Comparison of ENCODE assay signal across 9 cellular contexts in genomic region chr19:12868540-12869112, GRCh38.
DNase-seq lines count a peak whose midpoint lies in the region; ATAC-seq, FAIRE-seq and TF ChIP-seq lines count a peak whose summit lies in the region.
"Had no signal": no experiment of that assay in that cellular context is flagged by ENCODE, and none has a peak within 500 bp of the region (broad histone marks: within the 10 kb centered on the region; RNA-seq: fewer than 3 reads in every experiment).

No MANE protein-coding gene starts in this region.

- no peak for TF ChIP-seq POLR2A in erythroblast (IDR thresholded peaks at IDR 0.05; ENCODE audit: low read length)

- no peak for TF ChIP-seq CTCF in D721Med (IDR thresholded peaks at IDR 0.05; ENCODE audit: insufficient read depth, missing control alignments)
- TF ChIP-seq CTCF in HEK293 (tag by site-specific recombination; IDR thresholded peaks at IDR 0.05): no peak

- H3K4me3 ChIP-seq in HEK293 (ENCODE audit: low read depth, low read length): no peak overlapping the region

- H3K36me3 ChIP-seq in HEK293 (ENCODE audit: control insufficient read depth in 2 of 2, insufficient read depth in 1 of 2, low read length in 2 of 2): peaks cover 0 to 13% of the 10 kb centered on the region in 2 experiments; a peak in 2 of 3 replicates

- no peak for FAIRE-seq in D721Med (lab: Jason Lieb, UNC)
- FAIRE-seq: endometrium had no signal

- ATAC-seq in GM21529 (IDR thresholded peaks at IDR 0.05; ENCODE audit: unreplicated experiment): no peak

- CTCF ChIA-PET in HEK293 (lab: Yijun Ruan, JAX): no interaction called here

- H3K27ac ChIP-seq in HEK293 (ENCODE audit: extremely low read depth, low read depth, low read length): no peak overlapping the region
- H3K27ac ChIP-seq: parathyroid adenoma, WERI-Rb-1 had no signal

- peaks cover 4% of the 10 kb centered on the region for H3K4me1 ChIP-seq in HEK293 (ENCODE audit: control insufficient read depth, insufficient read depth, low read length)
- H3K4me1 ChIP-seq: parathyroid adenoma had no signal

- no peaks in the 10 kb centered on the region for H3K9me3 ChIP-seq in HEK293 (ENCODE audit: control insufficient read depth, insufficient read depth, low read depth, low read length)

- POLR2A ChIA-PET in HEK293 (lab: Yijun Ruan, JAX): no interaction called here

- peak; percentile 18 for DNase-seq in D721Med (ENCODE audit: insufficient read length, low spot score)
- DNase-seq in erythroblast (lab: John Stamatoyannopoulos, UW): peak; percentile 38 to 49
- no peak for DNase-seq in T1000 (lab: John Stamatoyannopoulos, UW)
- no peak for DNase-seq in NCI-H1048 (lab: John Stamatoyannopoulos, UW)
- DNase-seq: WERI-Rb-1 had no signal

TF ChIP-seq in HEK293, 187 proteins besides CTCF, POLR2A, EP300 and RAD21:
- peak; percentile 95 for TF ChIP-seq ZFP69B (tag by site-specific recombination; IDR thresholded peaks at IDR 0.05)
- TF ChIP-seq PATZ1 (tag by site-specific recombination; IDR thresholded peaks at IDR 0.05): 0 out of 2 replicates have a peak, but pooled peaks have one; percentile 14
- no peak for TF ChIP-seq ZNF571 (tag by site-specific recombination; IDR thresholded peaks at IDR 0.05)
- TF ChIP-seq ZNF692 (tag by site-specific recombination; IDR thresholded peaks at IDR 0.05): peak; percentile 86
- TF ChIP-seq ZNF621 (tag by site-specific recombination; IDR thresholded peaks at IDR 0.05): 0 out of 2 replicates have a peak, but pooled peaks have one; percentile 40
- TF ChIP-seq SP2 (tag by site-specific recombination; IDR thresholded peaks at IDR 0.05): peak; percentile 80
- TF ChIP-seq ZNF747 (tag by site-specific recombination; IDR thresholded peaks at IDR 0.05): no peak

Comparison
In these comparisons a context has a peak if more than half of its experiments do, and no peak if none do; other contexts are left out.
1. DNase-seq: peak in D721Med (single experiment) and erythroblast (2 of 2); none in T1000 (single experiment) and NCI-H1048 (single experiment).